13 cellular contexts compared by ENCODE assay signal in genomic region chr3:181941250-181941649, GRCh38.
DNase-seq lines count a peak whose midpoint lies in the region; ATAC-seq lines count a peak whose summit lies in the region.
"Had no signal": no experiment of that assay in that cellular context is flagged by ENCODE, and none has a peak within 500 bp of the region (broad histone marks: within the 10 kb centered on the region; RNA-seq: fewer than 3 reads in every experiment).

No MANE protein-coding gene starts in this region.

- H3K9me3 Mint-ChIP-seq in activated naive CD8-positive, alpha-beta T cell treated with anti-CD3 and anti-CD28 coated beads for 36 hours: no peaks in the 10 kb centered on the region
- H3K9me3 Mint-ChIP-seq: central memory CD8-positive, alpha-beta T cell; stimulated activated naive CD8-positive, alpha-beta T cell treated with anti-CD3 and anti-CD28 coated beads, Interleukin-15, Interleukin-2, amounts not matched to agents 100 ng/mL and 50 ng/mL, for 24 hours had no signal

- H3K27ac Mint-ChIP-seq in activated naive CD8-positive, alpha-beta T cell treated with anti-CD3 and anti-CD28 coated beads for 36 hours: no peak overlapping the region
- H3K27ac Mint-ChIP-seq: stimulated activated naive CD8-positive, alpha-beta T cell treated with anti-CD3 and anti-CD28 coated beads, Interleukin-15, Interleukin-2, amounts not matched to agents 100 ng/mL and 50 ng/mL, for 24 hours had no signal

- no peaks in the 10 kb centered on the region for H3K4me1 Mint-ChIP-seq in activated naive CD8-positive, alpha-beta T cell treated with anti-CD3 and anti-CD28 coated beads for 36 hours
- H3K4me1 Mint-ChIP-seq: central memory CD8-positive, alpha-beta T cell had no signal

- H3K4me3 Mint-ChIP-seq in activated naive CD8-positive, alpha-beta T cell treated with anti-CD3 and anti-CD28 coated beads for 36 hours: no peak overlapping the region
- H3K4me3 Mint-ChIP-seq: central memory CD8-positive, alpha-beta T cell; stimulated activated naive CD8-positive, alpha-beta T cell treated with anti-CD3 and anti-CD28 coated beads, Interleukin-15, Interleukin-2, amounts not matched to agents 100 ng/mL and 50 ng/mL, for 24 hours had no signal

- H3K27me3 Mint-ChIP-seq in activated naive CD8-positive, alpha-beta T cell treated with anti-CD3 and anti-CD28 coated beads for 36 hours: no peaks in the 10 kb centered on the region
- H3K27me3 Mint-ChIP-seq: central memory CD8-positive, alpha-beta T cell; stimulated activated naive CD8-positive, alpha-beta T cell treated with anti-CD3 and anti-CD28 coated beads, Interleukin-15, Interleukin-2, amounts not matched to agents 100 ng/mL and 50 ng/mL, for 24 hours had no signal

- H3K36me3 Mint-ChIP-seq in activated naive CD8-positive, alpha-beta T cell treated with anti-CD3 and anti-CD28 coated beads for 36 hours: no peaks in the 10 kb centered on the region

- DNase-seq in left kidney (ENCODE audit: low read depth, low spot score): peak; percentile 7
- no peak for DNase-seq in activated naive CD8-positive, alpha-beta T cell treated with anti-CD3 and anti-CD28 coated beads for 36 hours
- DNase-seq in HuH-7 (ENCODE audit: low spot score): no peak
- DNase-seq: GOT3; hippocampal formation; stimulated activated CD4-positive, alpha-beta T cell treated with anti-CD3 and anti-CD28 coated beads, Interleukin-2, amount 100 ng/mL, for 24 hours; T-helper 2 cell had no signal

- peak; percentile 59 for ATAC-seq in GM19328 (IDR thresholded peaks at IDR 0.05; ENCODE audit: unreplicated experiment)
- ATAC-seq in HG02571 (IDR thresholded peaks at IDR 0.05; ENCODE audit: unreplicated experiment): peak; percentile 48
- peak; percentile 84 for ATAC-seq in HG03565 (IDR thresholded peaks at IDR 0.05; ENCODE audit: unreplicated experiment)
- ATAC-seq in HG02678 (IDR thresholded peaks at IDR 0.05; ENCODE audit: unreplicated experiment): no peak
